14 cellular contexts compared by ENCODE assay signal in genomic region chr5:61402970-61403369, GRCh38.
A peak's percentile ranks its signal among the peaks of the same experiment; 100 is the strongest.
DNase-seq lines count a peak whose midpoint lies in the region; ATAC-seq and TF ChIP-seq lines count a peak whose summit lies in the region.
"Had no signal": no experiment of that assay in that cellular context is flagged by ENCODE, and none has a peak within 500 bp of the region (broad histone marks: within the 10 kb centered on the region; RNA-seq: fewer than 3 reads in every experiment).

No MANE protein-coding gene starts in this region.

- no peaks in the 10 kb centered on the region for H3K9me3 ChIP-seq in hepatocyte (ENCODE audit: low read depth)

- DNase-seq in AG09319 (ENCODE audit: extremely low read depth, low read depth), result peak; percentile 39
- DNase-seq in GM23338 (ENCODE audit: low spot score), result no peak
- no peak for DNase-seq in dorsolateral prefrontal cortex
- no peak for DNase-seq in hepatocyte (ENCODE audit: low spot score)
- no peak for DNase-seq in nucleus accumbens (lab: John Stamatoyannopoulos, UW)
- no peak for DNase-seq in NCI-H82 treated with DMSO at 0.1 percent for 48 hours (lab: John Stamatoyannopoulos, UW; ENCODE audit: unreplicated experiment)
- no peak for DNase-seq in activated gamma-delta T cell (lab: John Stamatoyannopoulos, UW)
- no peak for DNase-seq in HUDEP-2 (lab: John Stamatoyannopoulos, UW; ENCODE audit: unreplicated experiment in 76 of 76)
- DNase-seq: C1 segment of cervical spinal cord; CD8-positive, alpha-beta memory T cell; H9; NCI-H1694 treated with DMSO at 0.1 percent for 48 hours; NCI-H748 treated with DMSO at 0.1 percent for 48 hours; Right ventricle myocardium superior had no signal

- H3K36me3 ChIP-seq in GM23338 (ENCODE audit: insufficient read depth), result no peaks in the 10 kb centered on the region
- H3K36me3 ChIP-seq in hepatocyte (replicated peaks; ENCODE audit: insufficient read depth, low read depth), result no peaks in the 10 kb centered on the region

- H3K4me2 ChIP-seq in GM23338, result no peak overlapping the region
- H3K4me2 ChIP-seq in hepatocyte, result peak overlapping the region; percentile 49

- H3K27me3 Mint-ChIP-seq in GM23338 (ENCODE audit: insufficient read depth, low read depth, poor library complexity), result peaks cover 6% of the 10 kb centered on the region
- H3K27me3 Mint-ChIP-seq: CD8-positive, alpha-beta memory T cell had no signal

- no peaks in the 10 kb centered on the region for H3K27me3 ChIP-seq in GM23338 (ENCODE audit: insufficient read depth)
- no peaks in the 10 kb centered on the region for H3K27me3 ChIP-seq in dorsolateral prefrontal cortex
- no peaks in the 10 kb centered on the region for H3K27me3 ChIP-seq in hepatocyte

- peaks cover 41% of the 10 kb centered on the region for H3K4me1 Mint-ChIP-seq in GM23338

- H3K27ac ChIP-seq in GM23338 (ENCODE audit: low read depth) (no peak overlapping the region), dorsolateral prefrontal cortex (peak overlapping the region in 33 of 59 donors; percentile 1 to 70 (median 41)), hepatocyte (no peak overlapping the region)

- H4K20me1 ChIP-seq in GM23338 (replicated peaks; ENCODE audit: insufficient read depth), result no peaks in the 10 kb centered on the region
- peaks cover 4% of the 10 kb centered on the region for H4K20me1 ChIP-seq in hepatocyte (ENCODE audit: insufficient read depth, poor library complexity, severe bottlenecking)

- ATAC-seq in GM23338, result no peak

- no peaks in the 10 kb centered on the region for H3F3A ChIP-seq in GM23338 (replicated peaks; ENCODE audit: low read depth)

- no peak overlapping the region for H3K4me3 Mint-ChIP-seq in GM23338
- H3K4me3 Mint-ChIP-seq: H9 had no signal

- H3K27ac Mint-ChIP-seq in GM23338, result 0 out of 2 replicates have a peak overlapping the region, but pooled peaks have one; percentile 2

- no peak for TF ChIP-seq CTCF in AG09319 (IDR thresholded peaks at IDR 0.05; ENCODE audit: low read depth, low read length)
- no peak for TF ChIP-seq CTCF in GM23338 (conservative IDR thresholded peaks at IDR 0.05; ENCODE audit: low read depth in 2 of 2)
- no peak for TF ChIP-seq CTCF in dorsolateral prefrontal cortex (IDR thresholded peaks at IDR 0.05 in 54 of 56, conservative IDR thresholded peaks at IDR 0.05 in 2 of 56; ENCODE audit: low read depth in 1 of 56, partially characterized antibody in 56 of 56)
- TF ChIP-seq CTCF in hepatocyte (IDR thresholded peaks at IDR 0.05; ENCODE audit: poor library complexity), result no peak

- no peaks in the 10 kb centered on the region for H3K9me2 ChIP-seq in GM23338 (ENCODE audit: insufficient read depth)
- no peaks in the 10 kb centered on the region for H3K9me2 ChIP-seq in hepatocyte (replicated peaks; ENCODE audit: insufficient read depth)

- H3K36me3 Mint-ChIP-seq in GM23338 (ENCODE audit: low read depth), result peaks cover 10% of the 10 kb centered on the region
- H3K36me3 Mint-ChIP-seq: CD8-positive, alpha-beta memory T cell had no signal

- H3K9me3 Mint-ChIP-seq in GM23338, result peaks cover 6% of the 10 kb centered on the region; the same call in 2 of the 3 replicates
- H3K9me3 Mint-ChIP-seq: CD8-positive, alpha-beta memory T cell had no signal

- peaks cover 12% of the 10 kb centered on the region for H3K79me2 ChIP-seq in GM23338 (replicated peaks; ENCODE audit: insufficient read depth)
- peaks cover 94% of the 10 kb centered on the region for H3K79me2 ChIP-seq in hepatocyte

- H3K4me1 ChIP-seq in GM23338 (ENCODE audit: insufficient read depth), result peaks cover 13% of the 10 kb centered on the region
- peaks cover 5% of the 10 kb centered on the region for H3K4me1 ChIP-seq in hepatocyte (ENCODE audit: insufficient read depth)

- H2AFZ ChIP-seq in GM23338 (no peak overlapping the region), hepatocyte (no peak overlapping the region)

- intact Hi-C loops in dorsolateral prefrontal cortex (cut with DNase I), result loop anchor here in 1 of 2 donors (5.0 to 10.0 kb wide), 2 partner anchors 56 to 202 kb away; no protein-coding TSS in a partner anchor

- no peak overlapping the region for H3K4me3 ChIP-seq in GM23338
- H3K4me3 ChIP-seq in dorsolateral prefrontal cortex, result no peak overlapping the region
- no peak overlapping the region for H3K4me3 ChIP-seq in hepatocyte

TF ChIP-seq in GM23338, 12 proteins besides CTCF, POLR2A, EP300 and RAD21 (continues in another document):
- TF ChIP-seq EZH2phosphoT487 (IDR thresholded peaks at IDR 0.05; ENCODE audit: unreplicated experiment) (no peak), CREB1 (CRISPR knock-in tag; IDR thresholded peaks at IDR 0.05; ENCODE audit: low read depth) (no peak), ZNF331 (CRISPR knock-in tag; IDR thresholded peaks at IDR 0.05; ENCODE audit: low read depth) (no peak), ZNF114 (CRISPR knock-in tag; IDR thresholded peaks at IDR 0.05) (no peak), REST (IDR thresholded peaks at IDR 0.05; ENCODE audit: unreplicated experiment) (no peak), EZH2 (IDR thresholded peaks at IDR 0.05; ENCODE audit: low read depth, unreplicated experiment) (no peak), NANOG (IDR thresholded peaks at IDR 0.05; ENCODE audit: borderline replicate concordance) (no peak), STAT1 (IDR thresholded peaks at IDR 0.05; ENCODE audit: unreplicated experiment) (no peak)

Comparison
In these comparisons a context has a peak if more than half of its experiments do, and no peak if none do; other contexts are left out.
1. H3K27ac ChIP-seq: peak in dorsolateral prefrontal cortex (33 of 59); none in GM23338 (single experiment) and hepatocyte (single experiment).